In the genomic region with DNA sequence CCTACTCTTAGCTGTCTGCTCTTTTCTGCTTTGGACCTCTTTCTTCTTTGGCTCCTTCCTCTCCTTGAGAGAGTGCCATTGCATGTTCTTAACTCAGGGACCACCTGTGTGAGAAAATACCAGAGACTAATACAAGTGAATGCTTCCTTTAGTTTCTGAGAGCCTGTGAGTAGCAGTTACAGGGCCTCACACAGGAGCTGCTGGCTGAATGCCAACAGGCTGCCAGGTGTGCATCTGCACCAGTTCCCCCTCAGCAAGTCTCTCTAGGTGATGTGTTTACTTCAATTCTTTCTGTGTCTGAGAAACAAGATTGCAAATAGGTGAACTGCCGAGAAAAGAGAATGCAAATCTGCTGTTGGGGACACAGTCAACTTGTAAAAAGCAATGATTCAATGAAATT, we compare ENCODE assay signal across 10 cellular contexts.
DNase-seq lines count a peak whose midpoint lies in the region; ATAC-seq, FAIRE-seq and TF ChIP-seq lines count a peak whose summit lies in the region.
"Had no signal": no experiment of that assay in that cellular context is flagged by ENCODE, and none has a peak within 500 bp of the region (broad histone marks: within the 10 kb centered on the region; RNA-seq: fewer than 3 reads in every experiment).

No MANE protein-coding gene starts in this region.

- H3K23ac ChIP-seq in H1 (ENCODE audit: insufficient read length) = no peak overlapping the region

- H3K9me3 ChIP-seq in H1 (ENCODE audit: insufficient read depth in 2 of 2, low read depth in 1 of 2, low read length in 1 of 2) = no peaks in the 10 kb centered on the region
- H3K9me3 ChIP-seq: BLaER1 treated with 17β-estradiol and CSF1 and Interleukin-3, amounts not matched to agents 10 nM and 100 nM had no signal

- TF ChIP-seq POLR2A in H1 (IDR thresholded peaks at IDR 0.05; ENCODE audit: control extremely low read depth in 1 of 2, low read depth in 2 of 2, low read length in 2 of 2) = no peak

- H2AFZ ChIP-seq in H1 (ENCODE audit: low read length) = no peak overlapping the region

- H4K20me1 ChIP-seq in H1 (replicated peaks in 1 of 2; ENCODE audit: control insufficient read depth in 1 of 2, insufficient read depth in 2 of 2, low read length in 2 of 2) = no peaks in the 10 kb centered on the region
- H4K20me1 ChIP-seq: BLaER1 treated with 17β-estradiol and CSF1 and Interleukin-3, amounts not matched to agents 10 nM and 100 nM had no signal

- H3K27me3 Mint-ChIP-seq in activated T-helper 17 cell treated with anti-CD3 and anti-CD28 coated beads, Interleukin-2, amount 50 U/mL, for 72 hours = no peaks in the 10 kb centered on the region

- no peak overlapping the region for H3K4me3 Mint-ChIP-seq in activated T-helper 17 cell treated with anti-CD3 and anti-CD28 coated beads, Interleukin-2, amount 50 U/mL, for 72 hours
- H3K4me3 Mint-ChIP-seq: memory B cell had no signal

- H3K79me1 ChIP-seq in H1 (ENCODE audit: low read depth, low read length) = peaks cover 2% of the 10 kb centered on the region; the same call in 1 of the 2 replicates

- peak overlapping the region; percentile 37; the same call in 1 of the 2 replicates for H3K27ac ChIP-seq in H1 (ENCODE audit: low read depth, low read length)
- H3K27ac ChIP-seq: BLaER1 treated with 17β-estradiol and CSF1 and Interleukin-3, amounts not matched to agents 10 nM and 100 nM had no signal

- no peak overlapping the region for H3K4me3 ChIP-seq in GM12864 (ENCODE audit: low read depth, low read length)
- peak overlapping the region in 1 of 4 experiments; percentile 14; a peak in 1 of 8 replicates for H3K4me3 ChIP-seq in H1 (ENCODE audit: extremely low read depth in 1 of 4, insufficient read depth in 2 of 4, low read depth in 3 of 4, low read length in 4 of 4)
- H3K4me3 ChIP-seq: BLaER1 treated with 17β-estradiol and CSF1 and Interleukin-3, amounts not matched to agents 10 nM and 100 nM had no signal

- H3K18ac ChIP-seq in H1 (ENCODE audit: extremely low read depth, low read length) = no peak overlapping the region

- peak overlapping the region in 1 of 2 experiments; percentile 31; a peak in 3 of 4 replicates for H3K4me2 ChIP-seq in H1 (ENCODE audit: insufficient read depth in 1 of 2, low read depth in 2 of 2, low read length in 2 of 2)
- H3K4me2 ChIP-seq: BLaER1 treated with 17β-estradiol and CSF1 and Interleukin-3, amounts not matched to agents 10 nM and 100 nM had no signal

- H2BK5ac ChIP-seq in H1 (ENCODE audit: low read depth, low read length) = 0 out of 2 replicates have a peak overlapping the region, but pooled peaks have one; percentile 9

- H3K27ac Mint-ChIP-seq in activated T-helper 17 cell treated with anti-CD3 and anti-CD28 coated beads, Interleukin-2, amount 50 U/mL, for 72 hours = no peak overlapping the region
- H3K27ac Mint-ChIP-seq: memory B cell had no signal

- H4K5ac ChIP-seq in H1 (ENCODE audit: insufficient read length, low read depth, low read length) = peak overlapping the region; percentile 13

- H3K9ac ChIP-seq in H1 (replicated peaks in 1 of 4; ENCODE audit: extremely low read depth in 1 of 4, low read depth in 3 of 4, low read length in 3 of 4) = no peak overlapping the region; a peak in 1 of 7 replicates
- H3K9ac ChIP-seq: BLaER1 treated with 17β-estradiol and CSF1 and Interleukin-3, amounts not matched to agents 10 nM and 100 nM had no signal

- H3K27me3 ChIP-seq in H1 (replicated peaks in 1 of 4; ENCODE audit: control insufficient read depth in 3 of 4, extremely low read depth in 1 of 4, insufficient read depth in 3 of 4, low read length in 3 of 4) = no peaks in the 10 kb centered on the region
- H3K27me3 ChIP-seq: BLaER1 treated with 17β-estradiol and CSF1 and Interleukin-3, amounts not matched to agents 10 nM and 100 nM had no signal

- no peaks in the 10 kb centered on the region for H3K36me3 Mint-ChIP-seq in activated T-helper 17 cell treated with anti-CD3 and anti-CD28 coated beads, Interleukin-2, amount 50 U/mL, for 72 hours (ENCODE audit: low read depth)
- H3K36me3 Mint-ChIP-seq: memory B cell had no signal

- H2BK12ac ChIP-seq in H1 (ENCODE audit: low read depth, low read length) = no peak overlapping the region; the same call in 1 of the 2 replicates

- peak overlapping the region; percentile 12 for H4K91ac ChIP-seq in H1 (replicated peaks; ENCODE audit: insufficient read length, low read length)

- TF ChIP-seq CTCF in GM12864 (IDR thresholded peaks at IDR 0.05; ENCODE audit: low read depth, low read length, missing control alignments) (no peak), H1 (IDR thresholded peaks at IDR 0.05; ENCODE audit: control extremely low read depth in 1 of 3, insufficient read depth in 1 of 3, low read depth in 1 of 3, low read length in 3 of 3) (no peak)

- no peak overlapping the region for H3K4ac ChIP-seq in H1 (replicated peaks; ENCODE audit: insufficient read length, low read depth, low read length)

- FAIRE-seq in H1 (lab: Jason Lieb, UNC) = peak; percentile 50

- H3K36me3 ChIP-seq in H1 (ENCODE audit: control insufficient read depth in 2 of 4, insufficient read depth in 4 of 4, low read length in 3 of 4) = no peaks in the 10 kb centered on the region
- H3K36me3 ChIP-seq: BLaER1 treated with 17β-estradiol and CSF1 and Interleukin-3, amounts not matched to agents 10 nM and 100 nM had no signal

- no peak overlapping the region for H3K56ac ChIP-seq in H1 (replicated peaks; ENCODE audit: insufficient read length, low read depth, low read length)

- H2AK5ac ChIP-seq in H1 (ENCODE audit: low read depth, low read length) = no peak overlapping the region

- no peaks in the 10 kb centered on the region for H3K4me1 Mint-ChIP-seq in activated T-helper 17 cell treated with anti-CD3 and anti-CD28 coated beads, Interleukin-2, amount 50 U/mL, for 72 hours
- H3K4me1 Mint-ChIP-seq: memory B cell had no signal

- CTCF ChIA-PET in H1 (lab: Charles Lee; ENCODE audit: partially characterized antibody) = interaction anchor here (1.1 kb wide), 2 partner anchors 9 to 13 kb away, joined by 3 to 4 read pairs; no protein-coding TSS in a partner anchor

- DNase-seq in GM12864 (ENCODE audit: low read depth) = peak; percentile 48
- DNase-seq in NCI-H1436 treated with DMSO at 0.1 percent for 48 hours (lab: John Stamatoyannopoulos, UW) = peak; percentile 25
- DNase-seq in H1 (ENCODE audit: low read depth in 1 of 2, low spot score in 2 of 2) = no peak
- no peak for DNase-seq in cortex of kidney (lab: John Stamatoyannopoulos, UW)
- no peak for DNase-seq in mucosa of gallbladder (ENCODE audit: low spot score)
- no peak for DNase-seq in activated CD4-positive, alpha-beta T cell treated with anti-CD3 and anti-CD28 coated beads for 1 hour

- no peak overlapping the region for H4K8ac ChIP-seq in H1 (ENCODE audit: extremely low read depth, insufficient read depth, low read length)

- no peak overlapping the region for H2BK15ac ChIP-seq in H1 (ENCODE audit: low read length)

- H3K9me3 Mint-ChIP-seq in activated T-helper 17 cell treated with anti-CD3 and anti-CD28 coated beads, Interleukin-2, amount 50 U/mL, for 72 hours = no peaks in the 10 kb centered on the region
- H3K9me3 Mint-ChIP-seq: memory B cell had no signal

- H3K4me1 ChIP-seq in H1 (replicated peaks in 1 of 4; ENCODE audit: control insufficient read depth in 3 of 4, insufficient read depth in 4 of 4, low read length in 3 of 4) = peaks cover 3 to 18% (median 12%) of the 10 kb centered on the region in 4 experiments; a peak in 5 of 7 replicates
- H3K4me1 ChIP-seq: BLaER1 treated with 17β-estradiol and CSF1 and Interleukin-3, amounts not matched to agents 10 nM and 100 nM had no signal

- no peak for TF ChIP-seq EP300 in H1 (IDR thresholded peaks at IDR 0.05; ENCODE audit: borderline replicate concordance in 1 of 2, low read depth in 2 of 2, low read length in 2 of 2)

- POLR2A ChIA-PET in H1 (lab: Charles Lee; ENCODE audit: partially characterized antibody) = no interaction called here

- no peaks in the 10 kb centered on the region for H3K79me2 ChIP-seq in H1 (ENCODE audit: control insufficient read depth in 1 of 2, insufficient read depth in 2 of 2, low read length in 2 of 2)

- no peak overlapping the region for H2BK20ac ChIP-seq in H1 (ENCODE audit: low read length)

- no peak overlapping the region for H3K14ac ChIP-seq in H1 (ENCODE audit: insufficient read length)

- no peak overlapping the region for H2BK120ac ChIP-seq in H1 (replicated peaks; ENCODE audit: low read depth, low read length)

- TF ChIP-seq RAD21 in H1 (IDR thresholded peaks at IDR 0.05 in 1 of 2, conservative IDR thresholded peaks at IDR 0.05 in 1 of 2; ENCODE audit: low read depth in 2 of 2, low read length in 2 of 2) = no peak

- ATAC-seq in GM21786 (IDR thresholded peaks at IDR 0.05; ENCODE audit: unreplicated experiment) = peak; percentile 56
- ATAC-seq in activated T-helper 17 cell treated with anti-CD3 and anti-CD28 coated beads, Interleukin-2, amount 50 U/mL, for 72 hours (replicated peaks) = no peak

- no peaks in the 10 kb centered on the region for H3K23me2 ChIP-seq in H1 (ENCODE audit: low read depth, low read length)

- WGBS in H1 (ENCODE audit: extremely low coverage in 1 of 2, insufficient coverage in 1 of 2, insufficient read length in 1 of 2, insufficient replicate concordance in 2 of 2, low coverage in 1 of 2, low lambda C conversion rate in 2 of 2, missing lambda C conversion rate in 1 of 2), 2 experiments = 80% methylated on average over 1 of the region's 1 CpG; no CpG with 5 or more reads in 1 of the 2 experiments

TF ChIP-seq in H1, 55 proteins besides CTCF, POLR2A, EP300 and RAD21:
- TF ChIP-seq TCF12 (IDR thresholded peaks at IDR 0.05; ENCODE audit: low read depth, low read length) (peak; percentile 42; the same call in 1 of the 2 replicates), MAFK (IDR thresholded peaks at IDR 0.05; ENCODE audit: low read depth, low read length) (no peak)

Comparison
In these comparisons a context has a peak if more than half of its experiments do, and no peak if none do; other contexts are left out.
1. DNase-seq: peak in GM12864 (single experiment) and NCI-H1436 treated with DMSO at 0.1 percent for 48 hours (single experiment); none in H1 (0 of 2), cortex of kidney (single experiment), mucosa of gallbladder (single experiment) and activated CD4-positive, alpha-beta T cell treated with anti-CD3 and anti-CD28 coated beads for 1 hour (single experiment).